9 cellular contexts compared by ENCODE assay signal in genomic region chr16:4116328-4117249, GRCh38. TPM values are rescaled to one million over a fixed set of nuclear protein-coding genes. Genes with fewer than 3 reads are reported as not detected.
A peak's percentile ranks its signal among the peaks of the same experiment; 100 is the strongest.
DNase-seq lines count a peak whose midpoint lies in the region; ATAC-seq, FAIRE-seq and TF ChIP-seq lines count a peak whose summit lies in the region.
"Had no signal": no experiment of that assay in that cellular context is flagged by ENCODE, and none has a peak within 500 bp of the region (broad histone marks: within the 10 kb centered on the region; RNA-seq: fewer than 3 reads in every experiment).

Gene ADCY9 (minus strand): TSS chr16:4116442. CDS start chr16:4115442, 1,000 bp downstream.

- H3K27ac ChIP-seq in Karpas-422 (ENCODE audit: low read length): no peak within 1 kb of the TSS
- H3K27ac ChIP-seq in ascending aorta: peak within 1 kb of the TSS; percentile 82 to 86
- H3K27ac ChIP-seq in right cardiac atrium (ENCODE audit: low read length): peak within 1 kb of the TSS; percentile 37
- H3K27ac ChIP-seq in psoas muscle: peak within 1 kb of the TSS; percentile 91

- H3K27me3 ChIP-seq in Karpas-422 (ENCODE audit: low read length) (no peaks in the 10 kb centered on the region; the same call in 1 of the 2 replicates), ascending aorta (no peaks in the 10 kb centered on the region), right cardiac atrium (ENCODE audit: control insufficient read depth, insufficient read depth) (no peaks in the 10 kb centered on the region), psoas muscle (ENCODE audit: insufficient read depth in 3 of 3, low read length in 2 of 3) (no peaks in the 10 kb centered on the region)

- no peaks in the 10 kb centered on the region for H3K9me3 Mint-ChIP-seq in T-helper 2 cell treated with Interferon-gamma antibody and Interleukin-4, amounts not matched to agents 5 μg/mL and 100 μg/mL, for 36 hours

- peaks cover 29% of the 10 kb centered on the region for H3K4me1 Mint-ChIP-seq in T-helper 2 cell treated with Interferon-gamma antibody and Interleukin-4, amounts not matched to agents 5 μg/mL and 100 μg/mL, for 36 hours (ENCODE audit: low read depth)

- peaks cover 5% of the 10 kb centered on the region for H3K36me3 Mint-ChIP-seq in T-helper 2 cell treated with Interferon-gamma antibody and Interleukin-4, amounts not matched to agents 5 μg/mL and 100 μg/mL, for 36 hours (ENCODE audit: low read depth)

- peak within 1 kb of the TSS; percentile 70 for H3K27ac Mint-ChIP-seq in T-helper 2 cell treated with Interferon-gamma antibody and Interleukin-4, amounts not matched to agents 5 μg/mL and 100 μg/mL, for 36 hours

- no peaks in the 10 kb centered on the region for H3K9me3 ChIP-seq in Karpas-422 (ENCODE audit: low read length)
- no peaks in the 10 kb centered on the region for H3K9me3 ChIP-seq in ascending aorta
- H3K9me3 ChIP-seq in right cardiac atrium (ENCODE audit: control insufficient read depth, low read length): no peaks in the 10 kb centered on the region
- no peaks in the 10 kb centered on the region for H3K9me3 ChIP-seq in psoas muscle

- H3K4me3 ChIP-seq in Karpas-422 (ENCODE audit: low read length): peak within 1 kb of the TSS; percentile 59
- peak within 1 kb of the TSS; percentile 89 to 95 for H3K4me3 ChIP-seq in ascending aorta
- H3K4me3 ChIP-seq in right cardiac atrium (ENCODE audit: low read length): peak within 1 kb of the TSS; percentile 98
- H3K4me3 ChIP-seq in psoas muscle: peak within 1 kb of the TSS; percentile 83

- H3K4me2 ChIP-seq in Karpas-422 (ENCODE audit: low read depth, low read length, poor library complexity, severe bottlenecking): peak within 1 kb of the TSS; percentile 67

- no peaks in the 10 kb centered on the region for H4K20me1 ChIP-seq in Karpas-422 (ENCODE audit: insufficient read depth, low read depth, low read length)

- H3K9me2 ChIP-seq in Karpas-422 (replicated peaks; ENCODE audit: insufficient read depth, low read length): no peaks in the 10 kb centered on the region

- peak; percentile 94 for DNase-seq in COLO668 (lab: John Stamatoyannopoulos, UW; ENCODE audit: unreplicated experiment)
- DNase-seq in Karpas-422: peak; percentile 84
- DNase-seq in T-helper 2 cell treated with Interferon-gamma antibody and Interleukin-4, amounts not matched to agents 5 μg/mL and 100 μg/mL, for 36 hours (ENCODE audit: low spot score): peak; percentile 85
- DNase-seq in ascending aorta (ENCODE audit: low spot score in 2 of 2): peak in 1 of 2 donors; percentile 84
- peak; percentile 81 to 95 (median 93) for DNase-seq in right cardiac atrium
- peak; percentile 86 to 90 for DNase-seq in psoas muscle
- peak; percentile 97 for DNase-seq in urothelium cell line (ENCODE audit: low spot score)

- H3K79me2 ChIP-seq in Karpas-422 (ENCODE audit: low read length): no peaks in the 10 kb centered on the region

- H3K36me3 ChIP-seq in Karpas-422 (ENCODE audit: insufficient read depth, low read length): no peaks in the 10 kb centered on the region
- no peaks in the 10 kb centered on the region for H3K36me3 ChIP-seq in ascending aorta
- H3K36me3 ChIP-seq in psoas muscle (ENCODE audit: insufficient read depth in 1 of 2, low read depth in 1 of 2): no peaks in the 10 kb centered on the region

- peak within 1 kb of the TSS; percentile 75; the same call in 1 of the 2 replicates for H2AFZ ChIP-seq in Karpas-422 (ENCODE audit: low read length)

- intact Hi-C loops in ascending aorta (cut with DNase I) (loop anchor here (2.0 to 5.0 kb wide), 3 partner anchors 66 to 134 kb away; no protein-coding TSS in a partner anchor), right cardiac atrium (cut with DNase I) (loop anchor here in 2 of 4 donors (5.0 to 10.0 kb wide), 4 partner anchors 66 to 136 kb away; partner anchors contain the start of gene SRL (in 1 of the 2)), psoas muscle (cut with DNase I) (loop anchor here (2.0 to 5.0 kb wide), 3 partner anchors 68 to 136 kb away; no protein-coding TSS in a partner anchor)

- peak within 1 kb of the TSS; percentile 84 for H3K4me3 Mint-ChIP-seq in T-helper 2 cell treated with Interferon-gamma antibody and Interleukin-4, amounts not matched to agents 5 μg/mL and 100 μg/mL, for 36 hours

- peak within 1 kb of the TSS; percentile 59 for H3K9ac ChIP-seq in Karpas-422 (ENCODE audit: low read length)

- H3K4me1 ChIP-seq in Karpas-422 (ENCODE audit: low read length): peaks cover 19% of the 10 kb centered on the region
- H3K4me1 ChIP-seq in ascending aorta: peaks cover 5 to 10% of the 10 kb centered on the region in 2 donors
- H3K4me1 ChIP-seq in right cardiac atrium (ENCODE audit: control insufficient read depth, insufficient read depth, low read length): peaks cover 12% of the 10 kb centered on the region
- H3K4me1 ChIP-seq in psoas muscle: peaks cover 34% of the 10 kb centered on the region

- peak; percentile 9 for FAIRE-seq in urothelium cell line (lab: Jason Lieb, UNC)
- FAIRE-seq: colon had no signal

- WGBS in right cardiac atrium: 4% methylated on average over 104 of the region's 104 CpGs
- 3 to 11% (median 5%) methylated on average over 26 to 104 of the region's 104 CpGs for WGBS in psoas muscle, 3 donors

- peak; percentile 49 for ATAC-seq in GM21367 (IDR thresholded peaks at IDR 0.05; ENCODE audit: unreplicated experiment)
- ATAC-seq in right cardiac atrium: peak; percentile 86 to 90
- peak; percentile 67 to 80 (median 75) for ATAC-seq in psoas muscle

- H3K27me3 Mint-ChIP-seq in T-helper 2 cell treated with Interferon-gamma antibody and Interleukin-4, amounts not matched to agents 5 μg/mL and 100 μg/mL, for 36 hours (ENCODE audit: low read depth): peaks cover 17% of the 10 kb centered on the region

- TF ChIP-seq CTCF in ascending aorta (IDR thresholded peaks at IDR 0.05): no peak
- no peak for TF ChIP-seq CTCF in psoas muscle (IDR thresholded peaks at IDR 0.05)

RNA-seq across cellular contexts. Expression of gene ADCY9, which starts in this region (rescaled TPM):
- 0.11 and 0.14 TPM in 2 replicates for total RNA-seq in Karpas-422 (2014; rRNA removed; shearing (Covaris generic); ENCODE audit: low replicate concordance)
- 49.7 TPM for total RNA-seq in ascending aorta
- 10 to 100 TPM; 25.9 to 31.4 (median 28.9) TPM for total RNA-seq in right cardiac atrium
- polyA plus RNA-seq in right cardiac atrium: 13.0 TPM
- total RNA-seq in psoas muscle: 10 to 100 TPM; 43.6 to 77.8 (median 51.9) TPM
- polyA plus RNA-seq in psoas muscle: 100 to 1,000 TPM in 1 of 3 donors, 10 to 100 TPM in 1, 1 to 10 TPM in 1; 9.0 to 134 (median 32.8) TPM

Comparison
In these comparisons a context has a peak if more than half of its experiments do, and no peak if none do; other contexts are left out.
1. RNA of gene ADCY9 (total RNA-seq): 43.6 to 77.8 TPM in psoas muscle, 49.7 TPM in ascending aorta (single experiment) and 25.9 to 31.4 TPM in right cardiac atrium; 0.11 to 0.14 TPM in Karpas-422; every median in the first group is over 10 times any median in the second.
2. Peak in DNase-seq, H3K4me3 ChIP-seq, H3K9ac ChIP-seq and H3K4me2 ChIP-seq in Karpas-422; RNA of the gene not detected or under 1 TPM.
3. Peak in every context shown above with its lines, with median percentiles within 50 percentile points of each other: ATAC-seq and H3K4me3 ChIP-seq.